In genomic region chr1:231508941-231509340, GRCh38 we compare ENCODE assay signal across 1 cellular context.
TF ChIP-seq lines count a peak whose summit lies in the region.

No MANE protein-coding gene starts in this region.

TF ChIP-seq in IMR-90, 13 proteins besides CTCF, POLR2A, EP300 and RAD21 (continued from another document):
- TF ChIP-seq CHD1 (IDR thresholded peaks at IDR 0.05; ENCODE audit: low read depth, low read length) (no peak), MAFK (IDR thresholded peaks at IDR 0.05; ENCODE audit: low read depth, low read length) (no peak), USF2 (IDR thresholded peaks at IDR 0.05; ENCODE audit: low read depth, low read length) (no peak), RFX5 (IDR thresholded peaks at IDR 0.05; ENCODE audit: low read depth, low read length) (no peak), MAZ (IDR thresholded peaks at IDR 0.05; ENCODE audit: borderline replicate concordance, low read depth, low read length) (no peak), BHLHE40 (IDR thresholded peaks at IDR 0.05; ENCODE audit: low read depth, low read length) (no peak), ELK1 (IDR thresholded peaks at IDR 0.05; ENCODE audit: borderline replicate concordance, low read depth, low read length) (no peak), CEBPB (IDR thresholded peaks at IDR 0.05; ENCODE audit: low read depth, low read length) (no peak)
